Comparison of ENCODE assay signal across 18 cellular contexts in the genomic region with DNA sequence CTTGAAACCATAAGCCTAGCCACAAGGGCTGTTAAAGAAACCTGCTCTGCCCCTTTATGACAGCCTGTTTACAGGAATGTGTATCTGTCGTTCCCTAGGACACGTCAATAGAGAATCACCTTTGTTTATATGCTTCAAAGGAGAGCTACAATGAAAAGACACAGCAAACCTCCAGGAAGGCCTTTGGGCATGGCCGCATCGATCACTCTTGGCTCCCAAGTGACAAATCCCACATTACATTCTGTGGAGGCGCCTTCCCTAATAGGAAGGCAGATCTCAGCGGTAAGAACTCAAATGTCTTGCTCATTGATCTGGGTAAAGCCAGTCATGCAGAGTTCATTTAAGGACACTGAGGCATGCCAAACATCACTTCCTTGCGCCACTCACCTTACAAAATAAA. TPM values are rescaled to one million over a fixed set of nuclear protein-coding genes. Genes with fewer than 3 reads are reported as not detected.
"Had no signal": no experiment of that assay in that cellular context is flagged by ENCODE, and none has a peak within 500 bp of the region (broad histone marks: within the 10 kb centered on the region; RNA-seq: fewer than 3 reads in every experiment).

No MANE protein-coding gene starts in this region.

- H3K4me1 Mint-ChIP-seq: activated naive CD4-positive, alpha-beta T cell treated with anti-CD3 and anti-CD28 coated beads, Interleukin-2, amount 50 U/mL, for 24 hours; central memory CD8-positive, alpha-beta T cell; natural killer cell had no signal

- H3K4me3 ChIP-seq: body of pancreas, lower lobe of right lung, prostate gland, spleen had no signal

- H3K4me1 ChIP-seq: body of pancreas, lower lobe of right lung, prostate gland, spleen had no signal

- H3K36me3 Mint-ChIP-seq: activated naive CD4-positive, alpha-beta T cell treated with anti-CD3 and anti-CD28 coated beads, Interleukin-2, amount 50 U/mL, for 24 hours; natural killer cell; WTC11 had no signal

- DNase-seq: activated CD4-positive, alpha-beta T cell treated with anti-CD3 and anti-CD28 coated beads, Interleukin-2, amount 50 U/mL, for 1 hour; activated T-cell treated with anti-CD3 and anti-CD28 coated beads, Interleukin-2, amount 50 U/mL, for 1 hour; body of pancreas; effector memory CD8-positive, alpha-beta T cell; erythroblast; lower lobe of right lung; natural killer cell; spleen; stimulated activated CD4-positive, alpha-beta T cell treated with anti-CD3 and anti-CD28 coated beads, Interleukin-1b, Interleukin-23, amount 100 ng/mL, for 48 hours; stimulated activated naive CD4-positive, alpha-beta T cell; substantia nigra had no signal

- ATAC-seq: body of pancreas; effector memory CD8-positive, alpha-beta T cell; lower lobe of right lung; natural killer cell; sciatic nerve; WTC11 had no signal

- H3K9me3 Mint-ChIP-seq: activated naive CD4-positive, alpha-beta T cell treated with anti-CD3 and anti-CD28 coated beads, Interleukin-2, amount 50 U/mL, for 24 hours; central memory CD8-positive, alpha-beta T cell; effector memory CD8-positive, alpha-beta T cell; natural killer cell; WTC11 had no signal

- H3K36me3 ChIP-seq: lower lobe of right lung, prostate gland, spleen had no signal

- H3K4me3 Mint-ChIP-seq: activated naive CD4-positive, alpha-beta T cell treated with anti-CD3 and anti-CD28 coated beads, Interleukin-2, amount 50 U/mL, for 24 hours; central memory CD8-positive, alpha-beta T cell; effector memory CD8-positive, alpha-beta T cell; natural killer cell; WTC11 had no signal

- H3K27me3 Mint-ChIP-seq: activated naive CD4-positive, alpha-beta T cell treated with anti-CD3 and anti-CD28 coated beads, Interleukin-2, amount 50 U/mL, for 24 hours had no signal

- H3K9me3 ChIP-seq: body of pancreas, lower lobe of right lung, prostate gland, spleen had no signal

- H3K27ac ChIP-seq: body of pancreas, lower lobe of right lung, prostate gland, spleen had no signal

- H3K27me3 ChIP-seq: body of pancreas, spleen had no signal

- H3K27ac Mint-ChIP-seq: activated naive CD4-positive, alpha-beta T cell treated with anti-CD3 and anti-CD28 coated beads, Interleukin-2, amount 50 U/mL, for 24 hours; effector memory CD8-positive, alpha-beta T cell; natural killer cell; WTC11 had no signal

RNA-seq across cellular contexts. Expression of a gene that starts 26.5 kb away (rescaled TPM):
- total RNA-seq: activated CD8-positive, alpha-beta memory T cell treated with anti-CD3 and anti-CD28 coated beads for 36 hours; body of pancreas; natural killer cell; sciatic nerve; spleen; T-helper 1 cell treated with Interleukin-12 subunit alpha and Interleukin-12 subunit beta and Interleukin-4 antibody, amounts not matched to agents 30 ng/mL and 1 ng/mL, for 36 hours; WTC11 had no signal
- polyA plus RNA-seq: spleen had no signal
